Comparison of ENCODE assay signal across 11 cellular contexts in genomic region chr9:127959841-127960409, GRCh38. TPM values are rescaled to one million over a fixed set of nuclear protein-coding genes. Genes with fewer than 3 reads are reported as not detected.
DNase-seq lines count a peak whose midpoint lies in the region; ATAC-seq and TF ChIP-seq lines count a peak whose summit lies in the region.
"Had no signal": no experiment of that assay in that cellular context is flagged by ENCODE, and none has a peak within 500 bp of the region (broad histone marks: within the 10 kb centered on the region; RNA-seq: fewer than 3 reads in every experiment).

No MANE protein-coding gene starts in this region.

- no peaks in the 10 kb centered on the region for H3K27me3 Mint-ChIP-seq in stimulated activated naive CD8-positive, alpha-beta T cell treated with anti-CD3 and anti-CD28 coated beads, Interleukin-15, Interleukin-2, amounts not matched to agents 100 ng/mL and 50 ng/mL, for 24 hours
- no peaks in the 10 kb centered on the region for H3K27me3 Mint-ChIP-seq in central memory CD8-positive, alpha-beta T cell
- H3K27me3 Mint-ChIP-seq in neural progenitor cell (ENCODE audit: insufficient read depth, low read depth), result peaks cover 2% of the 10 kb centered on the region

- H3K9me3 Mint-ChIP-seq in stimulated activated naive CD8-positive, alpha-beta T cell treated with anti-CD3 and anti-CD28 coated beads, Interleukin-15, Interleukin-2, amounts not matched to agents 100 ng/mL and 50 ng/mL, for 24 hours, result no peaks in the 10 kb centered on the region
- H3K9me3 Mint-ChIP-seq in central memory CD8-positive, alpha-beta T cell, result no peaks in the 10 kb centered on the region
- H3K9me3 Mint-ChIP-seq in neural progenitor cell, result peaks cover 5% of the 10 kb centered on the region

- no peak for TF ChIP-seq POLR2A in lower leg skin (IDR thresholded peaks at IDR 0.05)

- peaks cover 13% of the 10 kb centered on the region for H3K36me3 Mint-ChIP-seq in stimulated activated naive CD8-positive, alpha-beta T cell treated with anti-CD3 and anti-CD28 coated beads, Interleukin-15, Interleukin-2, amounts not matched to agents 100 ng/mL and 50 ng/mL, for 24 hours (ENCODE audit: low read depth)
- H3K36me3 Mint-ChIP-seq in central memory CD8-positive, alpha-beta T cell (ENCODE audit: insufficient read depth), result peaks cover 26% of the 10 kb centered on the region
- peaks cover 9% of the 10 kb centered on the region for H3K36me3 Mint-ChIP-seq in neural progenitor cell

- peaks cover 16% of the 10 kb centered on the region for H3F3A ChIP-seq in neural progenitor cell (ENCODE audit: low read depth)

- DNase-seq in stimulated activated naive CD8-positive, alpha-beta T cell treated with anti-CD3 and anti-CD28 coated beads, Interleukin-15, Interleukin-2, amounts not matched to agents 100 U/mL and 50 U/mL, for 24 hours, result no peak
- DNase-seq in central memory CD8-positive, alpha-beta T cell (ENCODE audit: low spot score in 2 of 2), result no peak
- DNase-seq in neural progenitor cell (ENCODE audit: low spot score) (no peak), retina (no peak), lower leg skin (ENCODE audit: low spot score in 2 of 2) (no peak), activated gamma-delta T cell (lab: John Stamatoyannopoulos, UW) (no peak), NCI-H2227 (lab: John Stamatoyannopoulos, UW; ENCODE audit: unreplicated experiment) (no peak)
- DNase-seq: H7, NCI-H187, SHP77 treated with DMSO at 0.1 percent for 48 hours had no signal

- H3K27ac ChIP-seq in neural progenitor cell, result peak overlapping the region; percentile 86

- H3K4me2 ChIP-seq in neural progenitor cell, result peak overlapping the region; percentile 40

- H3K4me1 Mint-ChIP-seq in stimulated activated naive CD8-positive, alpha-beta T cell treated with anti-CD3 and anti-CD28 coated beads, Interleukin-15, Interleukin-2, amounts not matched to agents 100 ng/mL and 50 ng/mL, for 24 hours (ENCODE audit: low read depth), result peaks cover 96% of the 10 kb centered on the region
- peaks cover 86% of the 10 kb centered on the region for H3K4me1 Mint-ChIP-seq in central memory CD8-positive, alpha-beta T cell
- peaks cover 24% of the 10 kb centered on the region for H3K4me1 Mint-ChIP-seq in neural progenitor cell

- H3K36me3 ChIP-seq in neural progenitor cell, result no peaks in the 10 kb centered on the region

- TF ChIP-seq CTCF in neural progenitor cell (IDR thresholded peaks at IDR 0.05) (no peak), lower leg skin (IDR thresholded peaks at IDR 0.05) (no peak)

- peaks cover 12% of the 10 kb centered on the region for H3K4me1 ChIP-seq in neural progenitor cell

- H3K9ac ChIP-seq in neural progenitor cell, result no peak overlapping the region

- peak overlapping the region; percentile 77 for H3K27ac Mint-ChIP-seq in stimulated activated naive CD8-positive, alpha-beta T cell treated with anti-CD3 and anti-CD28 coated beads, Interleukin-15, Interleukin-2, amounts not matched to agents 100 ng/mL and 50 ng/mL, for 24 hours
- H3K27ac Mint-ChIP-seq in central memory CD8-positive, alpha-beta T cell (ENCODE audit: low read depth), result peak overlapping the region; percentile 85
- H3K27ac Mint-ChIP-seq in neural progenitor cell, result no peak overlapping the region

- H2AFZ ChIP-seq in neural progenitor cell (replicated peaks), result no peak overlapping the region

- intact Hi-C loops in lower leg skin (cut with DNase I; ENCODE audit: low total_unique reads), result no loop called here

- no peaks in the 10 kb centered on the region for H3K27me3 ChIP-seq in neural progenitor cell

- ATAC-seq in stimulated activated naive CD8-positive, alpha-beta T cell treated with anti-CD3 and anti-CD28 coated beads, Interleukin-15, Interleukin-2, amounts not matched to agents 100 U/mL and 50 U/mL, for 24 hours, result no peak
- no peak for ATAC-seq in central memory CD8-positive, alpha-beta T cell (replicated peaks; ENCODE audit: extremely low read depth, poor library complexity, severe bottlenecking)

- H3K9me3 ChIP-seq in neural progenitor cell (ENCODE audit: low read depth), result no peaks in the 10 kb centered on the region

- WGBS in lower leg skin, 2 donors, result 55 to 68% methylated on average over 2 of the region's 2 CpGs

- H4K20me1 ChIP-seq in neural progenitor cell (ENCODE audit: low read depth), result peaks cover 99% of the 10 kb centered on the region

- H3K4me3 Mint-ChIP-seq in stimulated activated naive CD8-positive, alpha-beta T cell treated with anti-CD3 and anti-CD28 coated beads, Interleukin-15, Interleukin-2, amounts not matched to agents 100 ng/mL and 50 ng/mL, for 24 hours, result no peak overlapping the region
- H3K4me3 Mint-ChIP-seq in central memory CD8-positive, alpha-beta T cell, result peak overlapping the region; percentile 21
- H3K4me3 Mint-ChIP-seq in neural progenitor cell, result peak overlapping the region; percentile 39

- peaks cover 99% of the 10 kb centered on the region for H3K79me2 ChIP-seq in neural progenitor cell (ENCODE audit: low read depth)

- H3K4me3 ChIP-seq in neural progenitor cell (no peak overlapping the region), lower leg skin (ENCODE audit: low read depth, poor library complexity, severe bottlenecking) (no peak overlapping the region)

RNA-seq across cellular contexts. Expression of gene EEIG1, which starts 20.9 kb away (rescaled TPM):
- total RNA-seq in neural progenitor cell (ENCODE audit: low replicate concordance) (8.8 and 30.8 TPM in 2 replicates), lower leg skin (10 to 100 TPM; 33.0 to 81.3 (median 48.9) TPM)

RNA-seq across cellular contexts. Expression of gene DPM2, which starts 22.3 kb away (rescaled TPM):
- total RNA-seq in neural progenitor cell (ENCODE audit: low replicate concordance) (9.1 and 20.5 TPM in 2 replicates), lower leg skin (10 to 100 TPM; 11.9 to 21.1 (median 15.8) TPM)

RNA-seq across cellular contexts. Expression of gene PIP5KL1, which starts 29.3 kb away (rescaled TPM):
- total RNA-seq in neural progenitor cell (ENCODE audit: low replicate concordance), result 1.4 and 8.8 TPM in 2 replicates
- 10 to 100 TPM in 1 of 4 donors, 1 to 10 TPM in 3; 4.1 to 11.3 (median 8.4) TPM for total RNA-seq in lower leg skin

RNA-seq across cellular contexts. Expression of gene ST6GALNAC4, which starts 43.1 kb away (rescaled TPM):
- total RNA-seq in neural progenitor cell (ENCODE audit: low replicate concordance) (5.5 and 11.1 TPM in 2 replicates), lower leg skin (10 to 100 TPM in 2 of 4 donors, 1 to 10 TPM in 2; 4.6 to 28.5 (median 16.5) TPM)
